ENCODE assay signal across 12 cellular contexts in the genomic region with DNA sequence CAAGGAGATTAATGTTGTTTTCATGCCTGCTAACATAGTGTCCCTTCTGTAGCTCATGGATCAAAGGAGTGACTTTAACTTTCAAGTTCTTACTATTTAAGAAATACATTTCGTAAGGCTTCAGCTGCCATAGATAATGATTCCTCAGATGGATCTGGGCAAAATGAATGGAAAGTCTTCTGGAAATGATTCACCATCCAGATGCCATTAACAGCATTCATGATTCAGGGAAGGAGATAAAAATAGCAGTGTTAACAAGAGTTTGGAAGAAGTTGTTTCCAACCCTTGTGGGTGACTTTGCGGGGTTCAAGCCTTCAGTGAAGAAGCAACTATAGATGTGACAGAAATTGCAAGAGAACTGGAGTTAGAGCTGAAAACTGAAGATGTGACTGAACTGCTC. TPM values are rescaled to one million over a fixed set of nuclear protein-coding genes. Genes with fewer than 3 reads are reported as not detected.
A peak's percentile ranks its signal among the peaks of the same experiment; 100 is the strongest.
DNase-seq lines count a peak whose midpoint lies in the region; ATAC-seq and TF ChIP-seq lines count a peak whose summit lies in the region.
"Had no signal": no experiment of that assay in that cellular context is flagged by ENCODE, and none has a peak within 500 bp of the region (broad histone marks: within the 10 kb centered on the region; RNA-seq: fewer than 3 reads in every experiment).

No MANE protein-coding gene starts in this region.

- peak overlapping the region in 3 of 11 experiments; percentile 6 to 21 (median 11); a peak in 3 of 22 replicates for H3K9ac ChIP-seq in BLaER1 treated with 17β-estradiol and CSF1 and Interleukin-3, amounts not matched to agents 10 nM and 100 nM

- DNase-seq in astrocyte of the spinal cord (ENCODE audit: low read depth, low spot score) (peak; percentile 53), myocyte (ENCODE audit: low read depth) (peak; percentile 68), KG1 (lab: John Stamatoyannopoulos, UW) (no peak), BE2C (no peak)
- DNase-seq: GDM1; naive B cell; stimulated activated CD4-positive, alpha-beta T cell treated with anti-CD3 and anti-CD28 coated beads, Interleukin-1b, Interleukin-23, amount 100 ng/mL, for 48 hours; stomach had no signal

- H3K4me1 ChIP-seq in BLaER1 treated with 17β-estradiol and CSF1 and Interleukin-3, amounts not matched to agents 10 nM and 100 nM, result peaks cover 11 to 25% (median 14%) of the 10 kb centered on the region in 10 experiments; a peak in 19 of 20 replicates
- no peaks in the 10 kb centered on the region for H3K4me1 ChIP-seq in BE2C
- H3K4me1 ChIP-seq: stomach had no signal

- in situ Hi-C loops in astrocyte of the spinal cord (cut with HindIII; ENCODE audit: low sequenced_read_pairs), result no loop called here

- no peak overlapping the region for H3K4me3 ChIP-seq in BLaER1 treated with 17β-estradiol and CSF1 and Interleukin-3, amounts not matched to agents 10 nM and 100 nM
- H3K4me3 ChIP-seq in astrocyte of the spinal cord (ENCODE audit: low read depth, low read length) (no peak overlapping the region), BE2C (ENCODE audit: low read depth, low read length) (no peak overlapping the region)
- H3K4me3 ChIP-seq: stomach had no signal

- no peaks in the 10 kb centered on the region for H4K20me1 ChIP-seq in BLaER1 treated with 17β-estradiol and CSF1 and Interleukin-3, amounts not matched to agents 10 nM and 100 nM

- H3K9me3 ChIP-seq in BLaER1 treated with 17β-estradiol and CSF1 and Interleukin-3, amounts not matched to agents 10 nM and 100 nM (replicated peaks in 1 of 11), result peaks cover 0 to 16% (median 9%) of the 10 kb centered on the region in 11 experiments; a peak in 10 of 22 replicates
- H3K9me3 ChIP-seq in BE2C, result no peaks in the 10 kb centered on the region
- H3K9me3 ChIP-seq: stomach had no signal

- H3K27me3 ChIP-seq in BLaER1 treated with 17β-estradiol and CSF1 and Interleukin-3, amounts not matched to agents 10 nM and 100 nM, result no peaks in the 10 kb centered on the region
- H3K27me3 ChIP-seq in BE2C, result no peaks in the 10 kb centered on the region
- H3K27me3 ChIP-seq: stomach had no signal

- peak; percentile 9 for ATAC-seq in GM21723 (IDR thresholded peaks at IDR 0.05; ENCODE audit: unreplicated experiment)
- ATAC-seq in GM21786 (IDR thresholded peaks at IDR 0.05; ENCODE audit: unreplicated experiment), result no peak
- ATAC-seq in HG02884 (IDR thresholded peaks at IDR 0.05; ENCODE audit: unreplicated experiment), result no peak

- no peak for TF ChIP-seq CTCF in astrocyte of the spinal cord (IDR thresholded peaks at IDR 0.05; ENCODE audit: low read depth, low read length)
- no peak for TF ChIP-seq CTCF in BE2C (IDR thresholded peaks at IDR 0.05; ENCODE audit: low read depth, low read length)

- peaks cover 4 to 57% (median 29%) of the 10 kb centered on the region in 11 experiments for H3K36me3 ChIP-seq in BLaER1 treated with 17β-estradiol and CSF1 and Interleukin-3, amounts not matched to agents 10 nM and 100 nM
- H3K36me3 ChIP-seq in BE2C, result no peaks in the 10 kb centered on the region

- H3K4me2 ChIP-seq in BLaER1 treated with 17β-estradiol and CSF1 and Interleukin-3, amounts not matched to agents 10 nM and 100 nM, result peak overlapping the region; percentile 4 to 68 (median 53)

- H3K27ac ChIP-seq in BLaER1 treated with 17β-estradiol and CSF1 and Interleukin-3, amounts not matched to agents 10 nM and 100 nM, result peak overlapping the region in 7 of 11 experiments; percentile 24 to 68 (median 47); a peak in 12 of 22 replicates
- H3K27ac ChIP-seq: stomach had no signal

RNA-seq across cellular contexts. Expression of gene VRK2, which starts 17.0 kb away (rescaled TPM):
- 13.8 and 18.6 TPM in 2 replicates for total RNA-seq in myocyte
- polyA plus RNA-seq in myocyte (2012), result 5.0 TPM
- not detected for polyA plus RNA-seq in BE2C (2012; ENCODE audit: insufficient read depth, insufficient read length, low read depth)

Comparison
In these comparisons a context has a peak if more than half of its experiments do, and no peak if none do; other contexts are left out.
1. DNase-seq: peak in astrocyte of the spinal cord (single experiment) and myocyte (single experiment); none in KG1 (single experiment) and BE2C (single experiment).